ENCODE assay signal across 1 cellular context in genomic region chr19:58009301-58009665, GRCh38.
TF ChIP-seq lines count a peak whose summit lies in the region.

No MANE protein-coding gene starts in this region.

TF ChIP-seq in K562, 482 proteins besides CTCF, POLR2A, EP300 and RAD21:
- no peak for TF ChIP-seq ZNF717 (CRISPR knock-in tag; IDR thresholded peaks at IDR 0.05)
- no peak for TF ChIP-seq ETV1 (tag; conservative IDR thresholded peaks at IDR 0.05; ENCODE audit: low read depth)
- no peak for TF ChIP-seq ASH1L (IDR thresholded peaks at IDR 0.05; ENCODE audit: borderline replicate concordance, low read depth, partially characterized antibody)
- no peak for TF ChIP-seq ELF2 (CRISPR knock-in tag; IDR thresholded peaks at IDR 0.05)
- TF ChIP-seq RBFOX2 (IDR thresholded peaks at IDR 0.05; ENCODE audit: low read depth, low read length): no peak
- no peak for TF ChIP-seq ZNF232 (CRISPR knock-in tag; IDR thresholded peaks at IDR 0.05)
- TF ChIP-seq ATF3 (IDR thresholded peaks at IDR 0.05): no peak
- no peak for TF ChIP-seq ATF3 (CRISPR knock-in tag; conservative IDR thresholded peaks at IDR 0.05)
- no peak for TF ChIP-seq ELF1 (tag; IDR thresholded peaks at IDR 0.05)
- TF ChIP-seq TFAM (CRISPR knock-in tag; conservative IDR thresholded peaks at IDR 0.05): no peak
- TF ChIP-seq ZNF778 (CRISPR knock-in tag; IDR thresholded peaks at IDR 0.05): no peak
- no peak for TF ChIP-seq RNF2 (IDR thresholded peaks at IDR 0.05)
- no peak for TF ChIP-seq ETV5 (CRISPR knock-in tag; IDR thresholded peaks at IDR 0.05; ENCODE audit: low read depth)
- TF ChIP-seq ZNF239 (CRISPR knock-in tag; IDR thresholded peaks at IDR 0.05): no peak
- TF ChIP-seq BCOR (IDR thresholded peaks at IDR 0.05): no peak
- no peak for TF ChIP-seq SMARCB1 (IDR thresholded peaks at IDR 0.05; ENCODE audit: insufficient read length, low read depth)
- TF ChIP-seq DACH1 (IDR thresholded peaks at IDR 0.05; ENCODE audit: partially characterized antibody): no peak
- no peak for TF ChIP-seq MED1 (CRISPR knock-in tag; IDR thresholded peaks at IDR 0.05; ENCODE audit: borderline replicate concordance)
- TF ChIP-seq CBX5 (IDR thresholded peaks at IDR 0.05; ENCODE audit: borderline replicate concordance, low read depth): no peak
